ENCODE assay signal across 36 cellular contexts in the genomic region with DNA sequence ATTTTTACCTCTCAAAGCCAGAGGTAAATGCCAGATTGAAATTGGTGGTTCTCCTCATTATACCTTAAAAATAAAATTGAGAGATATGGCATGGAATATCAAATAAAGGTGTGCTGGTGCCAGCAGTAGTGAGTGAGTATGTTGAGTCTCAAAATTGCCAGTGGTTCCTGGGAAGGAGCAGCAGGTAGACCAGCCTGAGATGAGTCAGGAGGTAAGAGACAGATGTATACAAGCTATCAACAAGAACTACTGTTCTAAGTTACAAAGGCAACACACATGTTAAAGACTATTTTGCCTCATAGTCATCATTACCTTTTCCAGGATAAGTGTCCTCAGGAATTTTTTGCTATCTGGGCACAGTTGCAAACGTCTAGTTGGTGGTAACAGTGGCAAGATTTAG. TPM values are rescaled to one million over a fixed set of nuclear protein-coding genes. Genes with fewer than 3 reads are reported as not detected.
"Had no signal": no experiment of that assay in that cellular context is flagged by ENCODE, and none has a peak within 500 bp of the region (broad histone marks: within the 10 kb centered on the region; RNA-seq: fewer than 3 reads in every experiment).

No MANE protein-coding gene starts in this region.

- ATAC-seq: heart right ventricle; left cardiac atrium; natural killer cell treated with Interleukin-12 subunit alpha and Interleukin-12 subunit beta and Interleukin-15 and Interleukin-18, amount 100 ng/mL, for 72 hours; sciatic nerve; stimulated activated naive CD8-positive, alpha-beta T cell treated with anti-CD3 and anti-CD28 coated beads, Interleukin-15, amount 100 ng/mL, for 72 hours had no signal

- H3K4me3 ChIP-seq: dorsolateral prefrontal cortex, esophagus muscularis mucosa, heart right ventricle, left lung, mucosa of descending colon, pancreas, smooth muscle cell, suprapubic skin, transverse colon, upper lobe of right lung, vagina had no signal

- H3K27ac ChIP-seq: dorsolateral prefrontal cortex, esophagus muscularis mucosa, heart right ventricle, left lung, neutrophil, pancreas, suprapubic skin, transverse colon, upper lobe of right lung, vagina had no signal

- H3K9me3 ChIP-seq: esophagus muscularis mucosa, heart right ventricle, left lung, mucosa of descending colon, neutrophil, pancreas, suprapubic skin, transverse colon, upper lobe of right lung, vagina had no signal

- FAIRE-seq: colon, pancreas had no signal

- H3K36me3 ChIP-seq: esophagus muscularis mucosa, heart right ventricle, left lung, neutrophil, pancreas, suprapubic skin, transverse colon, upper lobe of right lung, vagina had no signal

- DNase-seq: dorsolateral prefrontal cortex; effector CD4-positive, alpha-beta T cell; glutamatergic neuron; heart right ventricle; hippocampal formation; left cardiac atrium; left lung; mesenchymal stem cell; mucosa of descending colon; naive B cell; pancreas; stimulated activated CD4-positive, alpha-beta T cell treated with anti-CD3 and anti-CD28 coated beads, Interleukin-12 subunit alpha, Interleukin-12 subunit beta, amount 100 ng/mL, for 4 hours; stimulated activated CD4-positive, alpha-beta T cell treated with anti-CD3 and anti-CD28 coated beads, Interleukin-1b, Interleukin-23, amount 100 ng/mL, for 48 hours; stimulated activated CD4-positive, alpha-beta T cell treated with anti-CD3 and anti-CD28 coated beads, Interleukin-4, amount 100 ng/mL, for 1 hour; stimulated activated CD8-positive, alpha-beta memory T cell treated with anti-CD3 and anti-CD28 coated beads, Interleukin-4, amount 100 ng/mL, for 48 hours; stimulated activated naive CD4-positive, alpha-beta T cell; stimulated activated naive CD8-positive, alpha-beta T cell treated with anti-CD3 and anti-CD28 coated beads, Interleukin-15, amount 100 ng/mL, for 72 hours; transverse colon; upper lobe of right lung had no signal

- H3K27me3 ChIP-seq: dorsolateral prefrontal cortex, esophagus muscularis mucosa, heart right ventricle, left lung, neutrophil, pancreas, suprapubic skin, transverse colon, upper lobe of right lung, vagina had no signal

- H3K4me2 ChIP-seq: smooth muscle cell had no signal

- H3K4me1 ChIP-seq: esophagus muscularis mucosa, heart right ventricle, left lung, pancreas, suprapubic skin, upper lobe of right lung had no signal

RNA-seq across cellular contexts. Expression of gene UPP2, which starts 1.3 kb away (rescaled TPM):
- total RNA-seq: epithelial cell of proximal tubule; esophagus muscularis mucosa; fibroblast of lung; heart right ventricle; left cardiac atrium; left lung; lower leg skin; lung microvascular endothelial cell; mesothelial cell of epicardium; mucosa of descending colon; natural killer cell treated with Interleukin-12 subunit alpha and Interleukin-12 subunit beta and Interleukin-15 and Interleukin-18, amount 100 ng/mL, for 72 hours; neural crest cell; omental fat pad; pancreas; posterior vena cava; pulmonary artery endothelial cell; sciatic nerve; smooth muscle cell; suprapubic skin; transverse colon; upper lobe of right lung; vagina had no signal
- polyA plus RNA-seq: fibroblast of lung, heart right ventricle, pancreas, smooth muscle cell had no signal
